ENCODE assay signal across 1 cellular context in genomic region chr17:80941171-80941570, GRCh38.
TF ChIP-seq lines count a peak whose summit lies in the region.

No MANE protein-coding gene starts in this region.

TF ChIP-seq in WTC11, 78 proteins besides CTCF, POLR2A, EP300 and RAD21 (continued from another document):
- no peak for TF ChIP-seq FOXP4 (CRISPR knock-in tag; IDR thresholded peaks at IDR 0.05)
- TF ChIP-seq ESRRA (CRISPR knock-in tag; IDR thresholded peaks at IDR 0.05; ENCODE audit: borderline replicate concordance) = no peak
- TF ChIP-seq ATF1 (CRISPR knock-in tag; IDR thresholded peaks at IDR 0.05) = no peak
- TF ChIP-seq NFATC4 (CRISPR knock-in tag; IDR thresholded peaks at IDR 0.05) = no peak
